Comparison of ENCODE assay signal across 10 cellular contexts in genomic region chr13:26653842-26654241, GRCh38.
"Had no signal": no experiment of that assay in that cellular context is flagged by ENCODE, and none has a peak within 500 bp of the region (broad histone marks: within the 10 kb centered on the region; RNA-seq: fewer than 3 reads in every experiment).

No MANE protein-coding gene starts in this region.

- H3K4me3 ChIP-seq: GM23248, GM23338, HAP-1 had no signal

- FAIRE-seq: H1, H54 had no signal

- H2AFZ ChIP-seq: GM23248, GM23338 had no signal

- H3K4me3 Mint-ChIP-seq: GM23338, H9, HFFc6 had no signal

- H3K4me2 ChIP-seq: GM23338 had no signal

- H3K9me3 ChIP-seq: HAP-1 had no signal

- H3K9ac ChIP-seq: GM23248 had no signal

- DNase-seq: GOT3, H7, H9 had no signal

- H3K4me1 ChIP-seq: HAP-1 had no signal

- H3K36me3 ChIP-seq: HAP-1 had no signal

- H3K4me1 Mint-ChIP-seq: GM23338, H9 had no signal

- ATAC-seq: GM23338, HCT116 had no signal

- H3K27ac Mint-ChIP-seq: GM23338, H9, HFFc6 had no signal
